ENCODE assay signal across 18 cellular contexts in the genomic region with DNA sequence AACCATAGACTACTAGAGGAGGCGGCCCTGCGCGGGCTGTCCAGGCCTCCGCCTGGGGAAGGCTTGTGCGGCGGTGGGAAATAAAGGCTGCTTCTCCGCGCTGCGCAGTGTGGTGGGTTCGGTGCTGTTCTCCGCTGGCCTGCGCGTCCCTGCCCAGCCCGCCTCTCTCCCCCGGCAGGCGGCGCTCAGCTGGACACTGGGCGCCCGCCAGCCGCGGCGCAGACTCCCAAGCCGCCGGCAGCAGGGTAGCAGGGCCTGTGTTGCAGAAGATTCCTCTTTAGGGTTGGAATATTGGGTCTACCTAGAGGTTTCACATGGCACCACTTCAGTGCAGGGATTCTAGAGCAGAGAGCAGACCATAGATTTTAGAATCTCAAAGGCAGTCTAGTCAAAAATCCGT.
DNase-seq lines count a peak whose midpoint lies in the region; ATAC-seq and TF ChIP-seq lines count a peak whose summit lies in the region.
"Had no signal": no experiment of that assay in that cellular context is flagged by ENCODE, and none has a peak within 500 bp of the region (broad histone marks: within the 10 kb centered on the region; RNA-seq: fewer than 3 reads in every experiment).

No MANE protein-coding gene starts in this region.

- H3K36me3 Mint-ChIP-seq in nephron progenitor cell (ENCODE audit: low read depth) = no peaks in the 10 kb centered on the region
- H3K36me3 Mint-ChIP-seq in stimulated activated naive B cell treated with anti-CD40 and anti-IgM and Interleukin-4, amounts not matched to agents 10 μg/mL and 1 μg/mL and 100 μg/mL, for 72 hours = peaks cover 4 to 8% of the 10 kb centered on the region in 2 donors
- H3K36me3 Mint-ChIP-seq: CD4-positive, CD25-positive, alpha-beta regulatory T cell; CD8-positive, alpha-beta T cell had no signal

- peak; percentile 71 for TF ChIP-seq CTCF in 22Rv1 (IDR thresholded peaks at IDR 0.05)
- no peak for TF ChIP-seq CTCF in nephron progenitor cell (IDR thresholded peaks at IDR 0.05)
- no peak for TF ChIP-seq CTCF in prostate gland (IDR thresholded peaks at IDR 0.05)

- no peak for ATAC-seq in stimulated activated naive B cell treated with anti-CD40 and anti-IgM and Interleukin-4, amounts not matched to agents 10 μg/mL and 1 μg/mL and 100 μg/mL, for 72 hours (replicated peaks)
- ATAC-seq in HG03025 (IDR thresholded peaks at IDR 0.05; ENCODE audit: low FRiP score, unreplicated experiment) (no peak), left ventricle myocardium superior (no peak)
- ATAC-seq: CD8-positive, alpha-beta T cell; GM23338 had no signal

- peak overlapping the region; percentile 44 for H3K27ac Mint-ChIP-seq in nephron progenitor cell
- H3K27ac Mint-ChIP-seq in stimulated activated naive B cell treated with anti-CD40 and anti-IgM and Interleukin-4, amounts not matched to agents 10 μg/mL and 1 μg/mL and 100 μg/mL, for 72 hours = peak overlapping the region; percentile 17
- H3K27ac Mint-ChIP-seq: B cell; CD8-positive, alpha-beta T cell; GM23338 had no signal

- H3K9me3 ChIP-seq in prostate gland = no peaks in the 10 kb centered on the region
- H3K9me3 ChIP-seq: Caco-2, HAP-1 had no signal

- H3K4me3 ChIP-seq in H7 (ENCODE audit: insufficient read depth, low read depth, low read length) (no peak overlapping the region), prostate gland (no peak overlapping the region)
- H3K4me3 ChIP-seq: BLaER1, GM23338, HAP-1 had no signal

- no peaks in the 10 kb centered on the region for H3K4me1 ChIP-seq in prostate gland (replicated peaks)
- H3K4me1 ChIP-seq: Caco-2, HAP-1 had no signal

- intact Hi-C loops in prostate gland (cut with DNase I) = no loop called here
- intact Hi-C loops in left ventricle myocardium superior (cut with micrococcal nuclease) = no loop called here

- 95% methylated on average over 25 of the region's 25 CpGs for WGBS in prostate gland

- H3K4me1 Mint-ChIP-seq in nephron progenitor cell = no peaks in the 10 kb centered on the region
- H3K4me1 Mint-ChIP-seq in stimulated activated naive B cell treated with anti-CD40 and anti-IgM and Interleukin-4, amounts not matched to agents 10 μg/mL and 1 μg/mL and 100 μg/mL, for 72 hours = peaks cover 41 to 71% of the 10 kb centered on the region in 2 donors
- H3K4me1 Mint-ChIP-seq: GM23338 had no signal

- H3K27ac ChIP-seq in 22Rv1 = no peak overlapping the region
- no peak overlapping the region for H3K27ac ChIP-seq in prostate gland
- H3K27ac ChIP-seq: BLaER1, C4-2B had no signal

- TF ChIP-seq POLR2A in prostate gland (IDR thresholded peaks at IDR 0.05) = no peak

- no peaks in the 10 kb centered on the region for H3K36me3 ChIP-seq in H7 (replicated peaks; ENCODE audit: control insufficient read depth, insufficient read depth, low read length)
- no peaks in the 10 kb centered on the region for H3K36me3 ChIP-seq in prostate gland
- H3K36me3 ChIP-seq: BLaER1, HAP-1 had no signal

- peaks cover 13% of the 10 kb centered on the region for H3K27me3 Mint-ChIP-seq in nephron progenitor cell (ENCODE audit: low read depth, poor library complexity)
- H3K27me3 Mint-ChIP-seq in stimulated activated naive B cell treated with anti-CD40 and anti-IgM and Interleukin-4, amounts not matched to agents 10 μg/mL and 1 μg/mL and 100 μg/mL, for 72 hours = no peaks in the 10 kb centered on the region
- H3K27me3 Mint-ChIP-seq: B cell; CD4-positive, CD25-positive, alpha-beta regulatory T cell had no signal

- H3K4me3 Mint-ChIP-seq in nephron progenitor cell = no peak overlapping the region
- H3K4me3 Mint-ChIP-seq in stimulated activated naive B cell treated with anti-CD40 and anti-IgM and Interleukin-4, amounts not matched to agents 10 μg/mL and 1 μg/mL and 100 μg/mL, for 72 hours = no peak overlapping the region
- H3K4me3 Mint-ChIP-seq: B cell; CD4-positive, CD25-positive, alpha-beta regulatory T cell; CD8-positive, alpha-beta T cell; GM23338 had no signal

- no peaks in the 10 kb centered on the region for H3K9me3 Mint-ChIP-seq in nephron progenitor cell
- peaks cover 0 to 10% of the 10 kb centered on the region in 2 donors for H3K9me3 Mint-ChIP-seq in stimulated activated naive B cell treated with anti-CD40 and anti-IgM and Interleukin-4, amounts not matched to agents 10 μg/mL and 1 μg/mL and 100 μg/mL, for 72 hours
- H3K9me3 Mint-ChIP-seq: CD8-positive, alpha-beta T cell; GM23338 had no signal

- H3K27me3 ChIP-seq in H7 (ENCODE audit: control insufficient read depth, insufficient read depth, low read length) (no peaks in the 10 kb centered on the region), prostate gland (replicated peaks; ENCODE audit: insufficient read depth) (no peaks in the 10 kb centered on the region)
- H3K27me3 ChIP-seq: BLaER1 had no signal

- DNase-seq in H7 (peak; percentile 34), nephron progenitor cell (no peak), kidney glomerular epithelial cell (lab: John Stamatoyannopoulos, UW) (no peak), prostate gland (ENCODE audit: low spot score) (no peak), left ventricle myocardium superior (no peak)
- no peak for DNase-seq in stimulated activated naive B cell treated with anti-CD40 and anti-IgM and Interleukin-4, amounts not matched to agents 10 μg/mL and 1 μg/mL and 100 μg/mL, for 72 hours
- DNase-seq: Caco-2; CD4-positive, CD25-positive, alpha-beta regulatory T cell; CD8-positive, alpha-beta T cell; DMS153; DND-41 had no signal
